ENCODE assay signal across 3 cellular contexts in genomic region chr16:70455910-70456309, GRCh38.
TF ChIP-seq lines count a peak whose summit lies in the region.

No MANE protein-coding gene starts in this region.

TF ChIP-seq in SK-N-SH, 30 proteins besides CTCF, POLR2A, EP300 and RAD21 (continued from another document):
- TF ChIP-seq USF1 (IDR thresholded peaks at IDR 0.05; ENCODE audit: borderline replicate concordance, low read depth): no peak
- TF ChIP-seq REST (IDR thresholded peaks at IDR 0.05; ENCODE audit: low read depth, low read length): no peak

TF ChIP-seq in SK-N-SH treated with all-trans-retinoic acid at 6 μM for 48 hours, 23 proteins besides CTCF, POLR2A, EP300 and RAD21 (continued from another document):
- TF ChIP-seq CSRNP3 (CRISPR knock-in tag; IDR thresholded peaks at IDR 0.05) (no peak), ZFP3 (CRISPR knock-in tag; IDR thresholded peaks at IDR 0.05) (no peak), ARNTL (CRISPR knock-in tag; IDR thresholded peaks at IDR 0.05; ENCODE audit: borderline replicate concordance, low read depth) (no peak), OSR1 (CRISPR knock-in tag; IDR thresholded peaks at IDR 0.05) (no peak)

TF ChIP-seq in WTC11, 78 proteins besides CTCF, POLR2A, EP300 and RAD21 (continued from another document):
- TF ChIP-seq ATF3 (CRISPR knock-in tag; conservative IDR thresholded peaks at IDR 0.05): no peak
- no peak for TF ChIP-seq SOX15 (CRISPR knock-in tag; IDR thresholded peaks at IDR 0.05)
- no peak for TF ChIP-seq NR3C1 (CRISPR knock-in tag; conservative IDR thresholded peaks at IDR 0.05; ENCODE audit: low read depth)
- TF ChIP-seq HMGXB4 (CRISPR knock-in tag; IDR thresholded peaks at IDR 0.05): no peak
- TF ChIP-seq ZNF671 (CRISPR knock-in tag; IDR thresholded peaks at IDR 0.05): no peak
TF ChIP-seq in WTC11: peak in this region for 0.
